Comparison of ENCODE assay signal across 1 cellular context in the genomic region with DNA sequence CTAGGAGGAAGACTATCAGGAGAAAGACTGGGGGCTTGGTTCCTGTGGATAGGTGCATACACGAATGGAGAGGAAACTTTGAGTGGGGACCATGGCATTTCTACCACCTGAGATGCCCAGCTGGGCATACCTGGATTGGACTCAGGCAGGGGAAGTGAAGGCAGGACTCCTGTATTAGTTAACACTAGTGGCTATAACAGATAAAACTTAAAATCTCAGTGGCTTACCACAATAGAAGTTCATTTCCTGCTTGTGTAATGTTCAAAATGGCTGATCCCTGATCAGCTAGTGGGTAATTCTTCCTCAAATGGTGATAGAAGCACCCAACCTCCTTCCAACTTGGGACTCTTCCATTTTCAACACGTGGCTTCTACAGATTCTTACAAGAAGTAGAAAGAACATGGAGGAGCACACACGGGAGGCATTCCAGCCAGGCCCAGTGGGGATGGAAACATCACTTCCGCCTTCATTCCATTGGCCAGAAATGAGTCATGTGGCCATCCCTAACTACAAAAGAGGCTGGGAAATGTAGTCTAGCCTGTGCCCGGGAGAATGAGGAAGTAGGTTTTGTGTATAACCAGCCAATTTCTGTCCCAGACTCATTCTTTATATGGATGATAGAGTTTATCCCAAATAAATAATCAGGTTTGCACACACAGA.
TF ChIP-seq lines count a peak whose summit lies in the region.

No MANE protein-coding gene starts in this region.

TF ChIP-seq in GM12878, 131 proteins besides CTCF, POLR2A, EP300 and RAD21 (continued from another document):
- TF ChIP-seq, protein P1, sequence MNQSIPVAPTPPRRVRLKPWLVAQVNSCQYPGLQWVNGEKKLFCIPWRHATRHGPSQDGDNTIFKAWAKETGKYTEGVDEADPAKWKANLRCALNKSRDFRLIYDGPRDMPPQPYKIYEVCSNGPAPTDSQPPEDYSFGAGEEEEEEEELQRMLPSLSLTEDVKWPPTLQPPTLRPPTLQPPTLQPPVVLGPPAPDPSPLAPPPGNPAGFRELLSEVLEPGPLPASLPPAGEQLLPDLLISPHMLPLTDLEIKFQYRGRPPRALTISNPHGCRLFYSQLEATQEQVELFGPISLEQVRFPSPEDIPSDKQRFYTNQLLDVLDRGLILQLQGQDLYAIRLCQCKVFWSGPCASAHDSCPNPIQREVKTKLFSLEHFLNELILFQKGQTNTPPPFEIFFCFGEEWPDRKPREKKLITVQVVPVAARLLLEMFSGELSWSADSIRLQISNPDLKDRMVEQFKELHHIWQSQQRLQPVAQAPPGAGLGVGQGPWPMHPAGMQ (IDR thresholded peaks at IDR 0.05; ENCODE audit: borderline replicate concordance): no peak
- TF ChIP-seq, protein P2, sequence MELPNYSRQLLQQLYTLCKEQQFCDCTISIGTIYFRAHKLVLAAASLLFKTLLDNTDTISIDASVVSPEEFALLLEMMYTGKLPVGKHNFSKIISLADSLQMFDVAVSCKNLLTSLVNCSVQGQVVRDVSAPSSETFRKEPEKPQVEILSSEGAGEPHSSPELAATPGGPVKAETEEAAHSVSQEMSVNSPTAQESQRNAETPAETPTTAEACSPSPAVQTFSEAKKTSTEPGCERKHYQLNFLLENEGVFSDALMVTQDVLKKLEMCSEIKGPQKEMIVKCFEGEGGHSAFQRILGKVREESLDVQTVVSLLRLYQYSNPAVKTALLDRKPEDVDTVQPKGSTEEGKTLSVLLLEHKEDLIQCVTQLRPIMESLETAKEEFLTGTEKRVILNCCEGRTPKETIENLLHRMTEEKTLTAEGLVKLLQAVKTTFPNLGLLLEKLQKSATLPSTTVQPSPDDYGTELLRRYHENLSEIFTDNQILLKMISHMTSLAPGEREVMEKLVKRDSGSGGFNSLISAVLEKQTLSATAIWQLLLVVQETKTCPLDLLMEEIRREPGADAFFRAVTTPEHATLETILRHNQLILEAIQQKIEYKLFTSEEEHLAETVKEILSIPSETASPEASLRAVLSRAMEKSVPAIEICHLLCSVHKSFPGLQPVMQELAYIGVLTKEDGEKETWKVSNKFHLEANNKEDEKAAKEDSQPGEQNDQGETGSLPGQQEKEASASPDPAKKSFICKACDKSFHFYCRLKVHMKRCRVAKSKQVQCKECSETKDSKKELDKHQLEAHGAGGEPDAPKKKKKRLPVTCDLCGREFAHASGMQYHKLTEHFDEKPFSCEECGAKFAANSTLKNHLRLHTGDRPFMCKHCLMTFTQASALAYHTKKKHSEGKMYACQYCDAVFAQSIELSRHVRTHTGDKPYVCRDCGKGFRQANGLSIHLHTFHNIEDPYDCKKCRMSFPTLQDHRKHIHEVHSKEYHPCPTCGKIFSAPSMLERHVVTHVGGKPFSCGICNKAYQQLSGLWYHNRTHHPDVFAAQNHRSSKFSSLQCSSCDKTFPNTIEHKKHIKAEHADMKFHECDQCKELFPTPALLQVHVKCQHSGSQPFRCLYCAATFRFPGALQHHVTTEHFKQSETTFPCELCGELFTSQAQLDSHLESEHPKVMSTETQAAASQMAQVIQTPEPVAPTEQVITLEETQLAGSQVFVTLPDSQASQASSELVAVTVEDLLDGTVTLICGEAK (IDR thresholded peaks at IDR 0.05; ENCODE audit: borderline replicate concordance): peak; percentile 74; the same call in 1 of the 2 replicates
- no peak for TF ChIP-seq KAT2A (conservative IDR thresholded peaks at IDR 0.05; ENCODE audit: control insufficient read depth, low read depth, low read length)
- no peak for TF ChIP-seq PAX5 (IDR thresholded peaks at IDR 0.05; ENCODE audit: borderline replicate concordance, low read depth, low read length)
- TF ChIP-seq, protein P3, sequence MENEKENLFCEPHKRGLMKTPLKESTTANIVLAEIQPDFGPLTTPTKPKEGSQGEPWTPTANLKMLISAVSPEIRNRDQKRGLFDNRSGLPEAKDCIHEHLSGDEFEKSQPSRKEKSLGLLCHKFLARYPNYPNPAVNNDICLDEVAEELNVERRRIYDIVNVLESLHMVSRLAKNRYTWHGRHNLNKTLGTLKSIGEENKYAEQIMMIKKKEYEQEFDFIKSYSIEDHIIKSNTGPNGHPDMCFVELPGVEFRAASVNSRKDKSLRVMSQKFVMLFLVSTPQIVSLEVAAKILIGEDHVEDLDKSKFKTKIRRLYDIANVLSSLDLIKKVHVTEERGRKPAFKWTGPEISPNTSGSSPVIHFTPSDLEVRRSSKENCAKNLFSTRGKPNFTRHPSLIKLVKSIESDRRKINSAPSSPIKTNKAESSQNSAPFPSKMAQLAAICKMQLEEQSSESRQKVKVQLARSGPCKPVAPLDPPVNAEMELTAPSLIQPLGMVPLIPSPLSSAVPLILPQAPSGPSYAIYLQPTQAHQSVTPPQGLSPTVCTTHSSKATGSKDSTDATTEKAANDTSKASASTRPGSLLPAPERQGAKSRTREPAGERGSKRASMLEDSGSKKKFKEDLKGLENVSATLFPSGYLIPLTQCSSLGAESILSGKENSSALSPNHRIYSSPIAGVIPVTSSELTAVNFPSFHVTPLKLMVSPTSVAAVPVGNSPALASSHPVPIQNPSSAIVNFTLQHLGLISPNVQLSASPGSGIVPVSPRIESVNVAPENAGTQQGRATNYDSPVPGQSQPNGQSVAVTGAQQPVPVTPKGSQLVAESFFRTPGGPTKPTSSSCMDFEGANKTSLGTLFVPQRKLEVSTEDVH (IDR thresholded peaks at IDR 0.05; ENCODE audit: low read depth, partially characterized antibody): no peak
- no peak for TF ChIP-seq NFXL1 (IDR thresholded peaks at IDR 0.05; ENCODE audit: borderline replicate concordance)
- TF ChIP-seq, protein P4, sequence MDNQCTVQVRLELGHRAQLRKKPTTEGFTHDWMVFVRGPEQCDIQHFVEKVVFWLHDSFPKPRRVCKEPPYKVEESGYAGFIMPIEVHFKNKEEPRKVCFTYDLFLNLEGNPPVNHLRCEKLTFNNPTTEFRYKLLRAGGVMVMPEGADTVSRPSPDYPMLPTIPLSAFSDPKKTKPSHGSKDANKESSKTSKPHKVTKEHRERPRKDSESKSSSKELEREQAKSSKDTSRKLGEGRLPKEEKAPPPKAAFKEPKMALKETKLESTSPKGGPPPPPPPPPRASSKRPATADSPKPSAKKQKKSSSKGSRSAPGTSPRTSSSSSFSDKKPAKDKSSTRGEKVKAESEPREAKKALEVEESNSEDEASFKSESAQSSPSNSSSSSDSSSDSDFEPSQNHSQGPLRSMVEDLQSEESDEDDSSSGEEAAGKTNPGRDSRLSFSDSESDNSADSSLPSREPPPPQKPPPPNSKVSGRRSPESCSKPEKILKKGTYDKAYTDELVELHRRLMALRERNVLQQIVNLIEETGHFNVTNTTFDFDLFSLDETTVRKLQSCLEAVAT (IDR thresholded peaks at IDR 0.05): 0 out of 2 replicates have a peak, but pooled peaks have one; percentile 29
- no peak for TF ChIP-seq LARP7 (IDR thresholded peaks at IDR 0.05)
- no peak for TF ChIP-seq MYB (IDR thresholded peaks at IDR 0.05; ENCODE audit: borderline replicate concordance, low read depth, low read length)
- TF ChIP-seq RUNX3 (IDR thresholded peaks at IDR 0.05; ENCODE audit: low read length): no peak
- no peak for TF ChIP-seq ZNF24 (IDR thresholded peaks at IDR 0.05)
- peak; percentile 76 for TF ChIP-seq GABPA (IDR thresholded peaks at IDR 0.05; ENCODE audit: low read depth)
- TF ChIP-seq, protein P5, sequence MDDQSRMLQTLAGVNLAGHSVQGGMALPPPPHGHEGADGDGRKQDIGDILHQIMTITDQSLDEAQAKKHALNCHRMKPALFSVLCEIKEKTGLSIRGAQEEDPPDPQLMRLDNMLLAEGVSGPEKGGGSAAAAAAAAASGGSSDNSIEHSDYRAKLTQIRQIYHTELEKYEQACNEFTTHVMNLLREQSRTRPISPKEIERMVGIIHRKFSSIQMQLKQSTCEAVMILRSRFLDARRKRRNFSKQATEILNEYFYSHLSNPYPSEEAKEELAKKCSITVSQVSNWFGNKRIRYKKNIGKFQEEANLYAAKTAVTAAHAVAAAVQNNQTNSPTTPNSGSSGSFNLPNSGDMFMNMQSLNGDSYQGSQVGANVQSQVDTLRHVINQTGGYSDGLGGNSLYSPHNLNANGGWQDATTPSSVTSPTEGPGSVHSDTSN (IDR thresholded peaks at IDR 0.05; ENCODE audit: insufficient replicate concordance, low read depth, low read length): no peak
- no peak for TF ChIP-seq CHD4 (IDR thresholded peaks at IDR 0.05)
- TF ChIP-seq KDM1A (IDR thresholded peaks at IDR 0.05; ENCODE audit: borderline replicate concordance): no peak
- TF ChIP-seq CREM (IDR thresholded peaks at IDR 0.05; ENCODE audit: low read depth): peak; percentile 42; the same call in 1 of the 2 replicates
- TF ChIP-seq, protein P6, sequence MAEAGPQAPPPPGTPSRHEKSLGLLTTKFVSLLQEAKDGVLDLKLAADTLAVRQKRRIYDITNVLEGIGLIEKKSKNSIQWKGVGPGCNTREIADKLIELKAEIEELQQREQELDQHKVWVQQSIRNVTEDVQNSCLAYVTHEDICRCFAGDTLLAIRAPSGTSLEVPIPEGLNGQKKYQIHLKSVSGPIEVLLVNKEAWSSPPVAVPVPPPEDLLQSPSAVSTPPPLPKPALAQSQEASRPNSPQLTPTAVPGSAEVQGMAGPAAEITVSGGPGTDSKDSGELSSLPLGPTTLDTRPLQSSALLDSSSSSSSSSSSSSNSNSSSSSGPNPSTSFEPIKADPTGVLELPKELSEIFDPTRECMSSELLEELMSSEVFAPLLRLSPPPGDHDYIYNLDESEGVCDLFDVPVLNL (IDR thresholded peaks at IDR 0.05; ENCODE audit: low read depth, low read length): no peak
- TF ChIP-seq SRF (IDR thresholded peaks at IDR 0.05; ENCODE audit: low read depth in 2 of 2, low read length in 2 of 2): no peak
- no peak for TF ChIP-seq FOXM1 (IDR thresholded peaks at IDR 0.05; ENCODE audit: low read depth, low read length)
- TF ChIP-seq BCL11A (IDR thresholded peaks at IDR 0.05; ENCODE audit: low read depth, low read length): no peak
- TF ChIP-seq HDAC2 (IDR thresholded peaks at IDR 0.05): no peak
- TF ChIP-seq ZNF384 (IDR thresholded peaks at IDR 0.05; ENCODE audit: borderline replicate concordance, low read depth, low read length): no peak
- no peak for TF ChIP-seq BMI1 (IDR thresholded peaks at IDR 0.05; ENCODE audit: borderline replicate concordance)
- TF ChIP-seq CBFB (IDR thresholded peaks at IDR 0.05; ENCODE audit: low read depth): no peak
- no peak for TF ChIP-seq RCOR1 (conservative IDR thresholded peaks at IDR 0.05; ENCODE audit: low read depth, low read length)
- TF ChIP-seq PAX8 (IDR thresholded peaks at IDR 0.05): no peak
- TF ChIP-seq, protein P7, sequence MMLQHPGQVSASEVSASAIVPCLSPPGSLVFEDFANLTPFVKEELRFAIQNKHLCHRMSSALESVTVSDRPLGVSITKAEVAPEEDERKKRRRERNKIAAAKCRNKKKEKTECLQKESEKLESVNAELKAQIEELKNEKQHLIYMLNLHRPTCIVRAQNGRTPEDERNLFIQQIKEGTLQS (IDR thresholded peaks at IDR 0.05; ENCODE audit: borderline replicate concordance, extremely low read depth, low read depth, low read length): peak; percentile 68; the same call in 1 of the 2 replicates
- TF ChIP-seq SUZ12 (IDR thresholded peaks at IDR 0.05; ENCODE audit: unreplicated experiment): no peak
- TF ChIP-seq TBL1XR1 (IDR thresholded peaks at IDR 0.05; ENCODE audit: low read depth, low read length): no peak
- TF ChIP-seq DPF2 (IDR thresholded peaks at IDR 0.05): no peak
- no peak for TF ChIP-seq NBN (IDR thresholded peaks at IDR 0.05)
- TF ChIP-seq, protein P8, sequence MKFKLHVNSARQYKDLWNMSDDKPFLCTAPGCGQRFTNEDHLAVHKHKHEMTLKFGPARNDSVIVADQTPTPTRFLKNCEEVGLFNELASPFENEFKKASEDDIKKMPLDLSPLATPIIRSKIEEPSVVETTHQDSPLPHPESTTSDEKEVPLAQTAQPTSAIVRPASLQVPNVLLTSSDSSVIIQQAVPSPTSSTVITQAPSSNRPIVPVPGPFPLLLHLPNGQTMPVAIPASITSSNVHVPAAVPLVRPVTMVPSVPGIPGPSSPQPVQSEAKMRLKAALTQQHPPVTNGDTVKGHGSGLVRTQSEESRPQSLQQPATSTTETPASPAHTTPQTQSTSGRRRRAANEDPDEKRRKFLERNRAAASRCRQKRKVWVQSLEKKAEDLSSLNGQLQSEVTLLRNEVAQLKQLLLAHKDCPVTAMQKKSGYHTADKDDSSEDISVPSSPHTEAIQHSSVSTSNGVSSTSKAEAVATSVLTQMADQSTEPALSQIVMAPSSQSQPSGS (IDR thresholded peaks at IDR 0.05; ENCODE audit: low read length): no peak
- TF ChIP-seq, protein P9, sequence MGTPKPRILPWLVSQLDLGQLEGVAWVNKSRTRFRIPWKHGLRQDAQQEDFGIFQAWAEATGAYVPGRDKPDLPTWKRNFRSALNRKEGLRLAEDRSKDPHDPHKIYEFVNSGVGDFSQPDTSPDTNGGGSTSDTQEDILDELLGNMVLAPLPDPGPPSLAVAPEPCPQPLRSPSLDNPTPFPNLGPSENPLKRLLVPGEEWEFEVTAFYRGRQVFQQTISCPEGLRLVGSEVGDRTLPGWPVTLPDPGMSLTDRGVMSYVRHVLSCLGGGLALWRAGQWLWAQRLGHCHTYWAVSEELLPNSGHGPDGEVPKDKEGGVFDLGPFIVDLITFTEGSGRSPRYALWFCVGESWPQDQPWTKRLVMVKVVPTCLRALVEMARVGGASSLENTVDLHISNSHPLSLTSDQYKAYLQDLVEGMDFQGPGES (IDR thresholded peaks at IDR 0.05): no peak
- TF ChIP-seq RELA (IDR thresholded peaks at IDR 0.05; ENCODE audit: borderline replicate concordance, partially characterized antibody): no peak
- TF ChIP-seq GATAD2B (conservative IDR thresholded peaks at IDR 0.05; ENCODE audit: low read depth): no peak
- TF ChIP-seq HDGF (IDR thresholded peaks at IDR 0.05): no peak
- TF ChIP-seq TAF1 (IDR thresholded peaks at IDR 0.05; ENCODE audit: borderline replicate concordance, low read depth, low read length): no peak
- no peak for TF ChIP-seq TCF3 (IDR thresholded peaks at IDR 0.05; ENCODE audit: borderline replicate concordance, insufficient read depth, low read depth, low read length)
- no peak for TF ChIP-seq ESRRA (IDR thresholded peaks at IDR 0.05; ENCODE audit: low read length)
- no peak for TF ChIP-seq CBX5 (IDR thresholded peaks at IDR 0.05; ENCODE audit: low read depth)
- peak; percentile 79 for TF ChIP-seq YY1 (IDR thresholded peaks at IDR 0.05; ENCODE audit: low read depth, low read length)
- TF ChIP-seq, protein P10, sequence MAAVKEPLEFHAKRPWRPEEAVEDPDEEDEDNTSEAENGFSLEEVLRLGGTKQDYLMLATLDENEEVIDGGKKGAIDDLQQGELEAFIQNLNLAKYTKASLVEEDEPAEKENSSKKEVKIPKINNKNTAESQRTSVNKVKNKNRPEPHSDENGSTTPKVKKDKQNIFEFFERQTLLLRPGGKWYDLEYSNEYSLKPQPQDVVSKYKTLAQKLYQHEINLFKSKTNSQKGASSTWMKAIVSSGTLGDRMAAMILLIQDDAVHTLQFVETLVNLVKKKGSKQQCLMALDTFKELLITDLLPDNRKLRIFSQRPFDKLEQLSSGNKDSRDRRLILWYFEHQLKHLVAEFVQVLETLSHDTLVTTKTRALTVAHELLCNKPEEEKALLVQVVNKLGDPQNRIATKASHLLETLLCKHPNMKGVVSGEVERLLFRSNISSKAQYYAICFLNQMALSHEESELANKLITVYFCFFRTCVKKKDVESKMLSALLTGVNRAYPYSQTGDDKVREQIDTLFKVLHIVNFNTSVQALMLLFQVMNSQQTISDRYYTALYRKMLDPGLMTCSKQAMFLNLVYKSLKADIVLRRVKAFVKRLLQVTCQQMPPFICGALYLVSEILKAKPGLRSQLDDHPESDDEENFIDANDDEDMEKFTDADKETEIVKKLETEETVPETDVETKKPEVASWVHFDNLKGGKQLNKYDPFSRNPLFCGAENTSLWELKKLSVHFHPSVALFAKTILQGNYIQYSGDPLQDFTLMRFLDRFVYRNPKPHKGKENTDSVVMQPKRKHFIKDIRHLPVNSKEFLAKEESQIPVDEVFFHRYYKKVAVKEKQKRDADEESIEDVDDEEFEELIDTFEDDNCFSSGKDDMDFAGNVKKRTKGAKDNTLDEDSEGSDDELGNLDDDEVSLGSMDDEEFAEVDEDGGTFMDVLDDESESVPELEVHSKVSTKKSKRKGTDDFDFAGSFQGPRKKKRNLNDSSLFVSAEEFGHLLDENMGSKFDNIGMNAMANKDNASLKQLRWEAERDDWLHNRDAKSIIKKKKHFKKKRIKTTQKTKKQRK (IDR thresholded peaks at IDR 0.05; ENCODE audit: low read depth, low read length): no peak
